17 cellular contexts compared by ENCODE assay signal in genomic region chr18:55398858-55399257, GRCh38.
DNase-seq lines count a peak whose midpoint lies in the region; ATAC-seq, FAIRE-seq and TF ChIP-seq lines count a peak whose summit lies in the region.
"Had no signal": no experiment of that assay in that cellular context is flagged by ENCODE, and none has a peak within 500 bp of the region (broad histone marks: within the 10 kb centered on the region; RNA-seq: fewer than 3 reads in every experiment).

No MANE protein-coding gene starts in this region.

- H2AK5ac ChIP-seq in IMR-90 (ENCODE audit: low read depth, low read length), result no peak overlapping the region

- H3K9me1 ChIP-seq in IMR-90 (ENCODE audit: insufficient read depth, low read length), result no peaks in the 10 kb centered on the region; the same call in none of the 2 replicates

- H3K27ac ChIP-seq in IMR-90 (ENCODE audit: insufficient read depth, low read length), result no peak overlapping the region
- peak overlapping the region; percentile 89 for H3K27ac ChIP-seq in cingulate gyrus (ENCODE audit: low read depth, low read length)
- H3K27ac ChIP-seq in lower lobe of right lung, result no peak overlapping the region
- peak overlapping the region; percentile 70 for H3K27ac ChIP-seq in temporal lobe (ENCODE audit: low read depth, low read length)
- H3K27ac ChIP-seq: neutrophil, thoracic aorta had no signal

- WGBS in IMR-90 (ENCODE audit: extremely low coverage in 2 of 2, insufficient read length in 1 of 2), 2 experiments, result 100% methylated on average over 2 of the region's 6 CpGs; no CpG with 5 or more reads in 1 of the 2 experiments

- FAIRE-seq in GM12891 (lab: Jason Lieb, UNC), result no peak

- no peak overlapping the region for H4K5ac ChIP-seq in IMR-90 (ENCODE audit: low read depth, low read length)

- H2AK9ac ChIP-seq in IMR-90 (replicated peaks; ENCODE audit: low read depth, low read length, poor library complexity), result no peak overlapping the region

- no peak overlapping the region for H3K4me2 ChIP-seq in IMR-90 (ENCODE audit: low read depth, low read length)

- H3K9me3 ChIP-seq in IMR-90 (ENCODE audit: control insufficient read depth, insufficient read depth, low read length) (no peaks in the 10 kb centered on the region), lower lobe of right lung (no peaks in the 10 kb centered on the region)
- H3K9me3 ChIP-seq: neutrophil, Peyer's patch, thoracic aorta had no signal

- no peak overlapping the region for H3K14ac ChIP-seq in IMR-90 (replicated peaks; ENCODE audit: low read depth, low read length)

- no peak overlapping the region for H3K4me3 ChIP-seq in IMR-90 (ENCODE audit: insufficient read depth, low read depth, low read length)
- peak overlapping the region; percentile 9 for H3K4me3 ChIP-seq in lower lobe of right lung
- H3K4me3 ChIP-seq: Peyer's patch had no signal

- H3K23ac ChIP-seq in IMR-90 (ENCODE audit: low read depth, low read length), result 0 out of 2 replicates have a peak overlapping the region, but pooled peaks have one; percentile 2

- POLR2A ChIA-PET in IMR-90 (lab: Charles Lee; ENCODE audit: unreplicated experiment), result no interaction called here

- H3K9ac ChIP-seq in IMR-90 (ENCODE audit: low read depth, low read length), result no peak overlapping the region

- in situ Hi-C loops in IMR-90 (cut with MboI; ENCODE audit: low sequenced_read_pairs), result no loop called here

- H2BK120ac ChIP-seq in IMR-90 (ENCODE audit: low read depth, low read length), result no peak overlapping the region

- no peaks in the 10 kb centered on the region for H3K27me3 ChIP-seq in IMR-90 (ENCODE audit: control insufficient read depth, insufficient read depth, low read length)
- no peaks in the 10 kb centered on the region for H3K27me3 ChIP-seq in lower lobe of right lung (ENCODE audit: low read depth)
- H3K27me3 ChIP-seq: Peyer's patch had no signal

- CTCF ChIA-PET in IMR-90 (lab: Yijun Ruan, JAX), result no interaction called here

- H2BK20ac ChIP-seq in IMR-90 (ENCODE audit: low read depth, low read length), result no peak overlapping the region

- TF ChIP-seq RAD21 in IMR-90 (IDR thresholded peaks at IDR 0.05; ENCODE audit: low read length), result no peak

- no peak overlapping the region for H2BK5ac ChIP-seq in IMR-90 (ENCODE audit: low read depth, low read length, poor library complexity, severe bottlenecking)

- ATAC-seq in IMR-90 (ENCODE audit: low read depth) (no peak), lower lobe of right lung (no peak), GM21423 (IDR thresholded peaks at IDR 0.05; ENCODE audit: unreplicated experiment) (no peak)

- BruUV-seq in IMR-90 (replicated peaks; lab: Mats Ljungman, UMichigan), result no TSS peak

- dilution Hi-C loops in IMR-90 (cut with HindIII; ENCODE audit: low sequenced_read_pairs, unreplicated experiment), result no loop called here

- H3K79me1 ChIP-seq in IMR-90 (ENCODE audit: low read depth in 1 of 2, low read length in 2 of 2), result peaks cover 37 to 68% of the 10 kb centered on the region in 2 experiments

- H2BK15ac ChIP-seq in IMR-90 (ENCODE audit: low read depth, low read length), result no peak overlapping the region

- H3K36me3 ChIP-seq in IMR-90 (ENCODE audit: control insufficient read depth, insufficient read depth, low read length) (no peaks in the 10 kb centered on the region), lower lobe of right lung (no peaks in the 10 kb centered on the region)
- H3K36me3 ChIP-seq: neutrophil, Peyer's patch, thoracic aorta had no signal

- DNase-seq in IMR-90, result no peak
- no peak for DNase-seq in lower lobe of right lung
- DNase-seq in GM12891 (ENCODE audit: insufficient read length, low spot score), result no peak
- no peak for DNase-seq in stimulated activated CD8-positive, alpha-beta memory T cell treated with anti-CD3 and anti-CD28 coated beads, Interleukin-4, amount 100 ng/mL, for 48 hours
- DNase-seq: activated CD4-positive, alpha-beta T cell treated with anti-CD3 and anti-CD28 coated beads, Interleukin-2, amount 50 U/mL, for 48 hours; activated effector memory CD4-positive, alpha-beta T cell treated with anti-CD3 and anti-CD28 coated beads, Interleukin-2, amount 50 U/mL, for 16 hours; central memory CD4-positive, alpha-beta T cell; immature natural killer cell; NCI-H1105; NCI-H2029 treated with DMSO at 0.1 percent for 48 hours; Peyer's patch; stimulated activated CD4-positive, alpha-beta T cell treated with anti-CD3 and anti-CD28 coated beads, Interleukin-15, amount 100 ng/mL, for 24 hours had no signal

- no peak overlapping the region for H3K18ac ChIP-seq in IMR-90 (ENCODE audit: low read depth, low read length)

- peaks cover 6% of the 10 kb centered on the region for H3K4me1 ChIP-seq in IMR-90 (ENCODE audit: control insufficient read depth, insufficient read depth, low read length)
- peaks cover 18% of the 10 kb centered on the region for H3K4me1 ChIP-seq in lower lobe of right lung

- H4K91ac ChIP-seq in IMR-90 (ENCODE audit: insufficient read depth, low read depth, low read length), result no peak overlapping the region

- H2AFZ ChIP-seq in IMR-90 (replicated peaks; ENCODE audit: low read length, poor library complexity), result no peak overlapping the region

- H4K8ac ChIP-seq in IMR-90 (ENCODE audit: low read depth in 2 of 2, low read length in 2 of 2), result no peak overlapping the region

- TF ChIP-seq POLR2A in IMR-90 (IDR thresholded peaks at IDR 0.05; ENCODE audit: low read depth, low read length), result no peak
- TF ChIP-seq POLR2A in GM12891 (IDR thresholded peaks at IDR 0.05; ENCODE audit: low read depth, low read length), result no peak

- H3K56ac ChIP-seq in IMR-90 (ENCODE audit: extremely low read depth, insufficient read depth, low read length), result no peak overlapping the region

- no peak for TF ChIP-seq CTCF in IMR-90 (conservative IDR thresholded peaks at IDR 0.05; ENCODE audit: low read depth, low read length)
- no peak for TF ChIP-seq CTCF in lower lobe of right lung (IDR thresholded peaks at IDR 0.05)

- peaks cover 3% of the 10 kb centered on the region; the same call in 1 of the 2 replicates for H4K20me1 ChIP-seq in IMR-90 (ENCODE audit: insufficient read depth, low read length)

- intact Hi-C loops in IMR-90 (cut with micrococcal nuclease) (no loop called here), lower lobe of right lung (cut with DNase I) (no loop called here)

- H3K4ac ChIP-seq in IMR-90 (ENCODE audit: low read depth, low read length), result no peak overlapping the region

TF ChIP-seq in IMR-90, 13 proteins besides CTCF, POLR2A, EP300 and RAD21:
- TF ChIP-seq CEBPB (IDR thresholded peaks at IDR 0.05; ENCODE audit: low read depth, low read length) (peak; percentile 68; the same call in 1 of the 2 replicates), USF2 (IDR thresholded peaks at IDR 0.05; ENCODE audit: low read depth, low read length) (no peak), RCOR1 (IDR thresholded peaks at IDR 0.05; ENCODE audit: insufficient replicate concordance, low read length) (no peak), BHLHE40 (IDR thresholded peaks at IDR 0.05; ENCODE audit: low read depth, low read length) (no peak), MAFK (IDR thresholded peaks at IDR 0.05; ENCODE audit: low read depth, low read length) (no peak)
TF ChIP-seq in IMR-90: peak in this region for 1.

TF ChIP-seq in GM12891, 5 proteins besides CTCF, POLR2A, EP300 and RAD21:
- TF ChIP-seq POLR2AphosphoS5 (IDR thresholded peaks at IDR 0.05; ENCODE audit: low read depth, low read length) (no peak), SPI1 (IDR thresholded peaks at IDR 0.05; ENCODE audit: low read depth, low read length) (no peak), PAX5 (IDR thresholded peaks at IDR 0.05; ENCODE audit: insufficient read depth, low read length, severe bottlenecking) (no peak), TAF1 (IDR thresholded peaks at IDR 0.05; ENCODE audit: low read depth, low read length) (no peak)
TF ChIP-seq in GM12891: peak in this region for 0.

Comparison
In these comparisons a context has a peak if more than half of its experiments do, and no peak if none do; other contexts are left out.
1. H3K27ac ChIP-seq: peak in cingulate gyrus (single experiment) and temporal lobe (single experiment); none in IMR-90 (single experiment) and lower lobe of right lung (single experiment).